12 cellular contexts compared by ENCODE assay signal in the genomic region with DNA sequence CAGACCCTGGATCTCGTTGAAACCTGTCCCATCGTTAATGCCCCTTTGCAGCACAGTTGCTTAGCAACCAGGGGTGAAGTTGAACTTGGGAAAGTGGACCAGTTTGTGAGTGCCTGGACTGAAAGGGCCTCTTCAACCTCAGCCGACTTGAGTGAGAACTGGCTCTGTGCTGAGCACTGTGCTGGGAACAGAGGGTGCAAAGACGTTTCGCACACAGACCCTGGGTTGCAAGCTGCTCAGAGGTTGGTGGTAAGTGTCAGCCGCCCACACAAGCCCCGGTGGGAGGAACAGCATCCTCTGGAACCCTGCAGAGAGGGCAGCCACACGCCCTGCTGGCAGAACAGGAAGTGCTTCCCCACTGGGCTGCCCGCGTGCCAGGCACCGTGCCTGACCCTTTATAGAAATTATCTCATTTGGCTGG.
DNase-seq lines count a peak whose midpoint lies in the region; ATAC-seq and TF ChIP-seq lines count a peak whose summit lies in the region.
"Had no signal": no experiment of that assay in that cellular context is flagged by ENCODE, and none has a peak within 500 bp of the region (broad histone marks: within the 10 kb centered on the region; RNA-seq: fewer than 3 reads in every experiment).

No MANE protein-coding gene starts in this region.

- intact Hi-C loops in HCT116 (cut with micrococcal nuclease) = no loop called here
- intact Hi-C loops in spleen (cut with DNase I; ENCODE audit: low total_unique reads) = no loop called here

- H3K36me3 Mint-ChIP-seq in activated naive CD4-positive, alpha-beta T cell treated with anti-CD3 and anti-CD28 coated beads, Interleukin-2, amount 50 U/mL, for 72 hours = peaks cover 43 to 75% of the 10 kb centered on the region in 2 donors

- no peaks in the 10 kb centered on the region for H4K20me1 ChIP-seq in HCT116 (ENCODE audit: insufficient read depth)

- H3K27ac Mint-ChIP-seq in activated naive CD4-positive, alpha-beta T cell treated with anti-CD3 and anti-CD28 coated beads, Interleukin-2, amount 50 U/mL, for 72 hours = peak overlapping the region; percentile 50 to 85
- H3K27ac Mint-ChIP-seq: GM23338 had no signal

- H3K4me1 ChIP-seq in HCT116 (ENCODE audit: control insufficient read depth in 1 of 2, insufficient read depth in 2 of 2, low read length in 2 of 2) (peaks cover 7 to 22% of the 10 kb centered on the region in 2 experiments; a peak in 3 of 4 replicates), spleen (peaks cover 0 to 85% (median 41%) of the 10 kb centered on the region in 6 donors)

- H3K9me3 Mint-ChIP-seq in activated naive CD4-positive, alpha-beta T cell treated with anti-CD3 and anti-CD28 coated beads, Interleukin-2, amount 50 U/mL, for 72 hours = peaks cover 4 to 21% of the 10 kb centered on the region in 2 donors

- DNase-seq in HCT116 (ENCODE audit: low read depth, low spot score) (no peak), WERI-Rb-1 (no peak), spleen (peak; percentile 86), left lobe of liver (ENCODE audit: low spot score) (no peak), cerebellum (ENCODE audit: low spot score) (no peak)
- DNase-seq in activated naive CD4-positive, alpha-beta T cell treated with anti-CD3 and anti-CD28 coated beads, Interleukin-2, amount 50 U/mL, for 72 hours (ENCODE audit: low spot score in 2 of 2) = peak in 1 of 2 donors; percentile 64
- DNase-seq: DMS53, mesenchymal stem cell had no signal

- TF ChIP-seq POLR2A in HCT116 (IDR thresholded peaks at IDR 0.05; ENCODE audit: borderline replicate concordance, extremely low read depth, insufficient read depth, insufficient read length) (no peak), spleen (IDR thresholded peaks at IDR 0.05) (no peak)

- no peak overlapping the region for H3K27ac ChIP-seq in HCT116 (ENCODE audit: low read depth, low read length)
- H3K27ac ChIP-seq in WERI-Rb-1 = peak overlapping the region; percentile 8
- peak overlapping the region in 5 of 8 donors; percentile 13 to 63 (median 44) for H3K27ac ChIP-seq in spleen
- H3K27ac ChIP-seq: dorsolateral prefrontal cortex had no signal

- ATAC-seq in HCT116 (no peak), left lobe of liver (no peak), GM19035 (IDR thresholded peaks at IDR 0.05; ENCODE audit: unreplicated experiment) (no peak), GM18861 (IDR thresholded peaks at IDR 0.05; ENCODE audit: unreplicated experiment) (no peak)
- peak in 1 of 2 donors; percentile 39 for ATAC-seq in activated naive CD4-positive, alpha-beta T cell treated with anti-CD3 and anti-CD28 coated beads, Interleukin-2, amount 50 U/mL, for 72 hours
- ATAC-seq: GM23338 had no signal

- no peaks in the 10 kb centered on the region for H3K79me2 ChIP-seq in HCT116 (ENCODE audit: insufficient read depth, low read length)

- H3K4me2 ChIP-seq in HCT116 (ENCODE audit: low read length) = 0 out of 2 replicates have a peak overlapping the region, but pooled peaks have one; percentile 14
- H3K4me2 ChIP-seq: GM23338 had no signal

- 39 to 52% (median 43%) methylated on average over 6 to 11 of the region's 11 CpGs for WGBS in spleen, 5 donors

- no peaks in the 10 kb centered on the region; a peak in 1 of 4 replicates for H3K9me3 ChIP-seq in HCT116 (ENCODE audit: control insufficient read depth in 1 of 2, insufficient read depth in 1 of 2, low read depth in 1 of 2, low read length in 2 of 2)
- peaks cover 9% of the 10 kb centered on the region for H3K9me3 ChIP-seq in WERI-Rb-1 (ENCODE audit: severe bottlenecking)
- H3K9me3 ChIP-seq in spleen = peaks cover 0 to 2% (median 0%) of the 10 kb centered on the region in 8 donors

- no peaks in the 10 kb centered on the region for H3K9me2 ChIP-seq in HCT116 (ENCODE audit: insufficient read depth)

- TF ChIP-seq RAD21 in HCT116 (IDR thresholded peaks at IDR 0.05; ENCODE audit: low read depth) = no peak

- no peak overlapping the region for H2AFZ ChIP-seq in HCT116 (ENCODE audit: low read depth, low read length, poor library complexity, severe bottlenecking)
- H2AFZ ChIP-seq: GM23338 had no signal

- no TSS peak for BruUV-seq in HCT116 (replicated peaks; lab: Mats Ljungman, UMichigan)

- RAD21 ChIA-PET in HCT116 (lab: Charles Lee; ENCODE audit: low non-redundant PET in 1 of 2, low total read pairs in 2 of 2, uncharacterized antibody in 2 of 2, unreplicated experiment in 2 of 2) = no interaction called here

- CTCF ChIA-PET in HCT116 (lab: Charles Lee) = no interaction called here

- H3K36me3 ChIP-seq in HCT116 (ENCODE audit: control insufficient read depth in 1 of 2, insufficient read depth in 2 of 2, low read length in 2 of 2) = no peaks in the 10 kb centered on the region
- H3K36me3 ChIP-seq in WERI-Rb-1 = no peaks in the 10 kb centered on the region
- H3K36me3 ChIP-seq in spleen = peaks cover 0 to 55% (median 12%) of the 10 kb centered on the region in 6 donors

- no peaks in the 10 kb centered on the region for H3K27me3 ChIP-seq in HCT116 (ENCODE audit: insufficient read depth, low read length)
- H3K27me3 ChIP-seq in WERI-Rb-1 (ENCODE audit: insufficient read depth, low read depth, severe bottlenecking) = no peaks in the 10 kb centered on the region
- H3K27me3 ChIP-seq in spleen (replicated peaks in 1 of 7) = no peaks in the 10 kb centered on the region

- H3K9ac ChIP-seq in HCT116 (ENCODE audit: low read length) = no peak overlapping the region

- H3K4me3 ChIP-seq in HCT116 (replicated peaks in 1 of 2; ENCODE audit: low read depth in 1 of 2, low read length in 2 of 2) (no peak overlapping the region), WERI-Rb-1 (ENCODE audit: low read depth, low read length) (no peak overlapping the region), spleen (no peak overlapping the region)
- H3K4me3 ChIP-seq: dorsolateral prefrontal cortex, GM23338 had no signal

- no peak for TF ChIP-seq CTCF in HCT116 (IDR thresholded peaks at IDR 0.05 in 2 of 3, conservative IDR thresholded peaks at IDR 0.05 in 1 of 3; ENCODE audit: borderline replicate concordance in 1 of 3, insufficient read depth in 1 of 3, low read depth in 2 of 3, low read length in 2 of 3)
- TF ChIP-seq CTCF in WERI-Rb-1 (IDR thresholded peaks at IDR 0.05; ENCODE audit: low read depth, low read length) = no peak
- no peak for TF ChIP-seq CTCF in spleen (IDR thresholded peaks at IDR 0.05 in 8 of 11, conservative IDR thresholded peaks at IDR 0.05 in 3 of 11)

- POLR2A ChIA-PET in HCT116 (lab: Charles Lee) = no interaction called here

TF ChIP-seq in HCT116, 20 proteins besides CTCF, POLR2A, EP300 and RAD21:
- TF ChIP-seq ELF1 (IDR thresholded peaks at IDR 0.05; ENCODE audit: borderline replicate concordance, low read depth) (no peak), ZFX (IDR thresholded peaks at IDR 0.05) (no peak), SIN3A (IDR thresholded peaks at IDR 0.05; ENCODE audit: low read depth) (no peak), EGR1 (IDR thresholded peaks at IDR 0.05; ENCODE audit: low read depth) (0 out of 2 replicates have a peak, but pooled peaks have one; percentile 15)
- TF ChIP-seq, protein P1, sequence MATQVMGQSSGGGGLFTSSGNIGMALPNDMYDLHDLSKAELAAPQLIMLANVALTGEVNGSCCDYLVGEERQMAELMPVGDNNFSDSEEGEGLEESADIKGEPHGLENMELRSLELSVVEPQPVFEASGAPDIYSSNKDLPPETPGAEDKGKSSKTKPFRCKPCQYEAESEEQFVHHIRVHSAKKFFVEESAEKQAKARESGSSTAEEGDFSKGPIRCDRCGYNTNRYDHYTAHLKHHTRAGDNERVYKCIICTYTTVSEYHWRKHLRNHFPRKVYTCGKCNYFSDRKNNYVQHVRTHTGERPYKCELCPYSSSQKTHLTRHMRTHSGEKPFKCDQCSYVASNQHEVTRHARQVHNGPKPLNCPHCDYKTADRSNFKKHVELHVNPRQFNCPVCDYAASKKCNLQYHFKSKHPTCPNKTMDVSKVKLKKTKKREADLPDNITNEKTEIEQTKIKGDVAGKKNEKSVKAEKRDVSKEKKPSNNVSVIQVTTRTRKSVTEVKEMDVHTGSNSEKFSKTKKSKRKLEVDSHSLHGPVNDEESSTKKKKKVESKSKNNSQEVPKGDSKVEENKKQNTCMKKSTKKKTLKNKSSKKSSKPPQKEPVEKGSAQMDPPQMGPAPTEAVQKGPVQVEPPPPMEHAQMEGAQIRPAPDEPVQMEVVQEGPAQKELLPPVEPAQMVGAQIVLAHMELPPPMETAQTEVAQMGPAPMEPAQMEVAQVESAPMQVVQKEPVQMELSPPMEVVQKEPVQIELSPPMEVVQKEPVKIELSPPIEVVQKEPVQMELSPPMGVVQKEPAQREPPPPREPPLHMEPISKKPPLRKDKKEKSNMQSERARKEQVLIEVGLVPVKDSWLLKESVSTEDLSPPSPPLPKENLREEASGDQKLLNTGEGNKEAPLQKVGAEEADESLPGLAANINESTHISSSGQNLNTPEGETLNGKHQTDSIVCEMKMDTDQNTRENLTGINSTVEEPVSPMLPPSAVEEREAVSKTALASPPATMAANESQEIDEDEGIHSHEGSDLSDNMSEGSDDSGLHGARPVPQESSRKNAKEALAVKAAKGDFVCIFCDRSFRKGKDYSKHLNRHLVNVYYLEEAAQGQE (IDR thresholded peaks at IDR 0.05; ENCODE audit: low read depth) = no peak
